ENCODE assay signal across 9 cellular contexts in the genomic region with DNA sequence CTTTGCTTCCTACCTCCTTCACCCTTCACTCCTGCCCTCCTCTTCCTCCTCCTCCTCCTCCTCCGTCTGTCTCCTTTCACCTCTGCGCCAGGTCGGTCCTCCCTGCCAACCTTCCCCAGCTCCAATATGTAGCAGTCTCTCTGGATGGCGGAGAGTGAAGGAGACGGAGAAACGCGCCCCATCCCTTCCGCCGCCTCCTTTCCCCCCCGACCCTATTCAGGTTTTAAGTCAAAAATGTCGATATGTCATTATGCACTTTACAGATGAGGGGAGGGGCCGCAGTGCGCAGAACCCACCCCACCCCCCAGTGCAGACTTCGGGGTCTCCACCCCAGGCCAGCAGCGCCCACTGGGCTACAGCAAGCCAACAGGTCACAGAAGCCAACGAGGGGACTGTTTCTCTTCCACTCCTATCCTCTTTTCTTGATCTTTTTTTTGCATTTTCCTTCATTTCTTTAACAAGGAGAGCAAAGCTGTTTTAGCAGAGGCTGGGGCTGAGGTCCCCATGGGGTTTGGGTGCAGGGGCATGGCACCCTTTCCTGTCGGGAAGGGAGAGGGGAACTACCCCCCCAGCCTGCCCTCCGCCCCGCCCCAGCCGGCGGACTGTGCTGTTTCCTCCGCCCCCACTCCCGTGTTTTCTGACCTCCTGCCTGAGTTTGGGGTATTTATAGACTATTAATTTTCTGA. TPM values are rescaled to one million over a fixed set of nuclear protein-coding genes. Genes with fewer than 3 reads are reported as not detected.
A peak's percentile ranks its signal among the peaks of the same experiment; 100 is the strongest.
DNase-seq lines count a peak whose midpoint lies in the region; ATAC-seq, FAIRE-seq and TF ChIP-seq lines count a peak whose summit lies in the region.
"Had no signal": no experiment of that assay in that cellular context is flagged by ENCODE, and none has a peak within 500 bp of the region (broad histone marks: within the 10 kb centered on the region; RNA-seq: fewer than 3 reads in every experiment).

No MANE protein-coding gene starts in this region.

- H3K27me3 ChIP-seq in neural cell (ENCODE audit: insufficient read depth, low read depth, low read length): no peaks in the 10 kb centered on the region

- no peak for TF ChIP-seq RAD21 in neural cell (conservative IDR thresholded peaks at IDR 0.05)

- POLR2A ChIA-PET in HEK293 (lab: Yijun Ruan, JAX): interaction anchor here (1.2 to 10.8 kb wide), 2 partner anchors 9 to 13 kb away, joined by 4 to 407 read pairs; partner anchors contain the start of gene CIRBP

- H3K79me2 ChIP-seq in neural cell (replicated peaks; ENCODE audit: insufficient read depth, low read length): peaks cover 61% of the 10 kb centered on the region

- FAIRE-seq in HTR-8/SVneo (lab: Jason Lieb, UNC): no peak

- peaks cover 4% of the 10 kb centered on the region for H4K20me1 ChIP-seq in neural cell (ENCODE audit: insufficient read depth)

- H3K9ac ChIP-seq in neural cell (ENCODE audit: low read length): peak overlapping the region; percentile 31

- H3K36me3 ChIP-seq in HEK293 (ENCODE audit: control insufficient read depth in 2 of 2, insufficient read depth in 1 of 2, low read length in 2 of 2) (peaks cover 21 to 49% of the 10 kb centered on the region in 2 experiments), neural cell (ENCODE audit: insufficient read depth, low read length) (no peaks in the 10 kb centered on the region)

- H3K4me2 ChIP-seq in neural cell (ENCODE audit: low read length): no peak overlapping the region

- H3K9me2 ChIP-seq in neural cell (ENCODE audit: insufficient read depth, low read length): no peaks in the 10 kb centered on the region

- peak overlapping the region; percentile 99 for H3K27ac ChIP-seq in 22Rv1
- peak overlapping the region; percentile 54; the same call in 1 of the 2 replicates for H3K27ac ChIP-seq in HEK293 (ENCODE audit: extremely low read depth, low read depth, low read length)
- H3K27ac ChIP-seq in cingulate gyrus (ENCODE audit: low read depth, low read length): peak overlapping the region; percentile 20
- no peak overlapping the region for H3K27ac ChIP-seq in neural cell (ENCODE audit: low read length)

- CTCF ChIA-PET in HEK293 (lab: Yijun Ruan, JAX): interaction anchor here (0.6 to 1.4 kb wide), 3 partner anchors 10 to 180 kb away, joined by 3 to 5 read pairs (median 3); no protein-coding TSS in a partner anchor

- H3F3A ChIP-seq in neural cell (ENCODE audit: insufficient read depth, low read length, poor library complexity, severe bottlenecking): no peaks in the 10 kb centered on the region

- TF ChIP-seq CTCF in 22Rv1 (IDR thresholded peaks at IDR 0.05) (no peak), HEK293 (tag by site-specific recombination; IDR thresholded peaks at IDR 0.05) (no peak), neural cell (IDR thresholded peaks at IDR 0.05; ENCODE audit: poor library complexity, severe bottlenecking) (no peak)

- TF ChIP-seq EP300 in neural cell (conservative IDR thresholded peaks at IDR 0.05; ENCODE audit: poor library complexity, severe bottlenecking): no peak

- no peak overlapping the region for H3K4me3 ChIP-seq in HEK293 (ENCODE audit: low read depth, low read length)
- no peak overlapping the region for H3K4me3 ChIP-seq in neural cell (ENCODE audit: low read length)

- H2AFZ ChIP-seq in neural cell (ENCODE audit: low read depth, low read length): no peak overlapping the region

- ATAC-seq in GM21825 (IDR thresholded peaks at IDR 0.05; ENCODE audit: unreplicated experiment) (no peak), GM19324 (IDR thresholded peaks at IDR 0.05; ENCODE audit: low FRiP score, unreplicated experiment) (no peak)

- H3K4me1 ChIP-seq in HEK293 (ENCODE audit: control insufficient read depth, insufficient read depth, low read length): peaks cover 27% of the 10 kb centered on the region

- no peaks in the 10 kb centered on the region for H3K9me3 ChIP-seq in HEK293 (ENCODE audit: control insufficient read depth, insufficient read depth, low read depth, low read length)
- H3K9me3 ChIP-seq in neural cell (ENCODE audit: low read length): no peaks in the 10 kb centered on the region

- no peak for DNase-seq in HTR-8/SVneo (ENCODE audit: insufficient read length, low spot score)
- no peak for DNase-seq in DMS 273 treated with DMSO at 0.1 percent for 48 hours (lab: John Stamatoyannopoulos, UW)
- DNase-seq: SHP77 treated with DMSO at 0.1 percent for 48 hours had no signal

TF ChIP-seq in HEK293, 187 proteins besides CTCF, POLR2A, EP300 and RAD21 (continues in another document):
- TF ChIP-seq PBX3 (CRISPR knock-in tag; IDR thresholded peaks at IDR 0.05): no peak
- TF ChIP-seq ZNF704 (tag by site-specific recombination; IDR thresholded peaks at IDR 0.05): no peak
- no peak for TF ChIP-seq ZNF121 (tag by site-specific recombination; IDR thresholded peaks at IDR 0.05)
- TF ChIP-seq ZNF623 (tag by site-specific recombination; IDR thresholded peaks at IDR 0.05): no peak
- TF ChIP-seq SCRT2 (tag by site-specific recombination; IDR thresholded peaks at IDR 0.05): peak; percentile 12; the same call in 1 of the 2 replicates

TF ChIP-seq in neural cell, 6 proteins besides CTCF, POLR2A, EP300 and RAD21:
- TF ChIP-seq, protein P1, sequence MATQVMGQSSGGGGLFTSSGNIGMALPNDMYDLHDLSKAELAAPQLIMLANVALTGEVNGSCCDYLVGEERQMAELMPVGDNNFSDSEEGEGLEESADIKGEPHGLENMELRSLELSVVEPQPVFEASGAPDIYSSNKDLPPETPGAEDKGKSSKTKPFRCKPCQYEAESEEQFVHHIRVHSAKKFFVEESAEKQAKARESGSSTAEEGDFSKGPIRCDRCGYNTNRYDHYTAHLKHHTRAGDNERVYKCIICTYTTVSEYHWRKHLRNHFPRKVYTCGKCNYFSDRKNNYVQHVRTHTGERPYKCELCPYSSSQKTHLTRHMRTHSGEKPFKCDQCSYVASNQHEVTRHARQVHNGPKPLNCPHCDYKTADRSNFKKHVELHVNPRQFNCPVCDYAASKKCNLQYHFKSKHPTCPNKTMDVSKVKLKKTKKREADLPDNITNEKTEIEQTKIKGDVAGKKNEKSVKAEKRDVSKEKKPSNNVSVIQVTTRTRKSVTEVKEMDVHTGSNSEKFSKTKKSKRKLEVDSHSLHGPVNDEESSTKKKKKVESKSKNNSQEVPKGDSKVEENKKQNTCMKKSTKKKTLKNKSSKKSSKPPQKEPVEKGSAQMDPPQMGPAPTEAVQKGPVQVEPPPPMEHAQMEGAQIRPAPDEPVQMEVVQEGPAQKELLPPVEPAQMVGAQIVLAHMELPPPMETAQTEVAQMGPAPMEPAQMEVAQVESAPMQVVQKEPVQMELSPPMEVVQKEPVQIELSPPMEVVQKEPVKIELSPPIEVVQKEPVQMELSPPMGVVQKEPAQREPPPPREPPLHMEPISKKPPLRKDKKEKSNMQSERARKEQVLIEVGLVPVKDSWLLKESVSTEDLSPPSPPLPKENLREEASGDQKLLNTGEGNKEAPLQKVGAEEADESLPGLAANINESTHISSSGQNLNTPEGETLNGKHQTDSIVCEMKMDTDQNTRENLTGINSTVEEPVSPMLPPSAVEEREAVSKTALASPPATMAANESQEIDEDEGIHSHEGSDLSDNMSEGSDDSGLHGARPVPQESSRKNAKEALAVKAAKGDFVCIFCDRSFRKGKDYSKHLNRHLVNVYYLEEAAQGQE (IDR thresholded peaks at IDR 0.05; ENCODE audit: borderline replicate concordance): no peak
- TF ChIP-seq EZH2 (IDR thresholded peaks at IDR 0.05; ENCODE audit: borderline replicate concordance, insufficient read depth, low read length, poor library complexity, severe bottlenecking): no peak
- no peak for TF ChIP-seq SMC3 (conservative IDR thresholded peaks at IDR 0.05; ENCODE audit: poor library complexity)
- TF ChIP-seq POLR2AphosphoS5 (IDR thresholded peaks at IDR 0.05): no peak
- TF ChIP-seq TAF1 (IDR thresholded peaks at IDR 0.05; ENCODE audit: low read depth): no peak
- no peak for TF ChIP-seq MXI1 (conservative IDR thresholded peaks at IDR 0.05; ENCODE audit: poor library complexity, severe bottlenecking)

RNA-seq across cellular contexts. Expression of gene MIDN, which starts 9.2 kb away (rescaled TPM):
- 24.8 and 28.3 TPM in 2 replicates for polyA plus RNA-seq in neural cell
- 56.4 and 57.9 TPM in 2 replicates for polyA minus RNA-seq in neural cell

RNA-seq across cellular contexts. Expression of gene CIRBP, which starts 11.5 kb away (rescaled TPM):
- 1,663 and 1,665 TPM in 2 replicates for polyA plus RNA-seq in neural cell
- polyA minus RNA-seq in neural cell: 542 and 651 TPM in 2 replicates

RNA-seq across cellular contexts. Expression of gene ATP5F1D, which starts 16.1 kb away (rescaled TPM):
- polyA plus RNA-seq in neural cell: 22.8 and 47.8 TPM in 2 replicates
- 9.0 and 13.3 TPM in 2 replicates for polyA minus RNA-seq in neural cell

RNA-seq across cellular contexts. Expression of gene FAM174C, which starts 17.7 kb away (rescaled TPM):
- polyA plus RNA-seq in neural cell: 21.7 and 28.4 TPM in 2 replicates
- polyA minus RNA-seq in neural cell: 5.1 and 7.5 TPM in 2 replicates

RNA-seq across cellular contexts. Expression of gene CBARP, which starts 19.8 kb away (rescaled TPM):
- polyA plus RNA-seq in neural cell: 18.2 and 24.5 TPM in 2 replicates
- 16.6 and 21.7 TPM in 2 replicates for polyA minus RNA-seq in neural cell
